Comparison of ENCODE assay signal across 1 cellular context in the genomic region with DNA sequence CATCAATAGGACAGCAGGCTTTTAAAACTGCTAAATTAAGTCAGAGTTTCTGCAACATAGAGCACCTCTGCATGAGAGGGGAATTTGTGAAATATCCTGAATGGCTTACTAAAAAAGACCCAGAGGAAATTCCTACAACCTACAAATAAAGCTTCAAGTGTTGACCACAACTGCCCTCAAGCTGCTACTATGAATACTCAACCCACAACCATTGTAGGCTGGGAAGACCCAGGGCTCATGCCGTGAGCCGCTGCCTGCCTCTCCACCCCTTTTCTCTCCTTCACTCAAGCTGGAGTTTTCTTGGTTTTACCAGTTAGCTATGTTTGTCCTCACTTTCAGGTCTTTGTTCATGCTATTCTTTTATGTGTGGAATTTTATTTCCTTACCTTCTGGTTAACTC.
TF ChIP-seq lines count a peak whose summit lies in the region.

No MANE protein-coding gene starts in this region.

TF ChIP-seq in GM23338, 12 proteins besides CTCF, POLR2A, EP300 and RAD21 (continued from another document):
- TF ChIP-seq, protein P1, sequence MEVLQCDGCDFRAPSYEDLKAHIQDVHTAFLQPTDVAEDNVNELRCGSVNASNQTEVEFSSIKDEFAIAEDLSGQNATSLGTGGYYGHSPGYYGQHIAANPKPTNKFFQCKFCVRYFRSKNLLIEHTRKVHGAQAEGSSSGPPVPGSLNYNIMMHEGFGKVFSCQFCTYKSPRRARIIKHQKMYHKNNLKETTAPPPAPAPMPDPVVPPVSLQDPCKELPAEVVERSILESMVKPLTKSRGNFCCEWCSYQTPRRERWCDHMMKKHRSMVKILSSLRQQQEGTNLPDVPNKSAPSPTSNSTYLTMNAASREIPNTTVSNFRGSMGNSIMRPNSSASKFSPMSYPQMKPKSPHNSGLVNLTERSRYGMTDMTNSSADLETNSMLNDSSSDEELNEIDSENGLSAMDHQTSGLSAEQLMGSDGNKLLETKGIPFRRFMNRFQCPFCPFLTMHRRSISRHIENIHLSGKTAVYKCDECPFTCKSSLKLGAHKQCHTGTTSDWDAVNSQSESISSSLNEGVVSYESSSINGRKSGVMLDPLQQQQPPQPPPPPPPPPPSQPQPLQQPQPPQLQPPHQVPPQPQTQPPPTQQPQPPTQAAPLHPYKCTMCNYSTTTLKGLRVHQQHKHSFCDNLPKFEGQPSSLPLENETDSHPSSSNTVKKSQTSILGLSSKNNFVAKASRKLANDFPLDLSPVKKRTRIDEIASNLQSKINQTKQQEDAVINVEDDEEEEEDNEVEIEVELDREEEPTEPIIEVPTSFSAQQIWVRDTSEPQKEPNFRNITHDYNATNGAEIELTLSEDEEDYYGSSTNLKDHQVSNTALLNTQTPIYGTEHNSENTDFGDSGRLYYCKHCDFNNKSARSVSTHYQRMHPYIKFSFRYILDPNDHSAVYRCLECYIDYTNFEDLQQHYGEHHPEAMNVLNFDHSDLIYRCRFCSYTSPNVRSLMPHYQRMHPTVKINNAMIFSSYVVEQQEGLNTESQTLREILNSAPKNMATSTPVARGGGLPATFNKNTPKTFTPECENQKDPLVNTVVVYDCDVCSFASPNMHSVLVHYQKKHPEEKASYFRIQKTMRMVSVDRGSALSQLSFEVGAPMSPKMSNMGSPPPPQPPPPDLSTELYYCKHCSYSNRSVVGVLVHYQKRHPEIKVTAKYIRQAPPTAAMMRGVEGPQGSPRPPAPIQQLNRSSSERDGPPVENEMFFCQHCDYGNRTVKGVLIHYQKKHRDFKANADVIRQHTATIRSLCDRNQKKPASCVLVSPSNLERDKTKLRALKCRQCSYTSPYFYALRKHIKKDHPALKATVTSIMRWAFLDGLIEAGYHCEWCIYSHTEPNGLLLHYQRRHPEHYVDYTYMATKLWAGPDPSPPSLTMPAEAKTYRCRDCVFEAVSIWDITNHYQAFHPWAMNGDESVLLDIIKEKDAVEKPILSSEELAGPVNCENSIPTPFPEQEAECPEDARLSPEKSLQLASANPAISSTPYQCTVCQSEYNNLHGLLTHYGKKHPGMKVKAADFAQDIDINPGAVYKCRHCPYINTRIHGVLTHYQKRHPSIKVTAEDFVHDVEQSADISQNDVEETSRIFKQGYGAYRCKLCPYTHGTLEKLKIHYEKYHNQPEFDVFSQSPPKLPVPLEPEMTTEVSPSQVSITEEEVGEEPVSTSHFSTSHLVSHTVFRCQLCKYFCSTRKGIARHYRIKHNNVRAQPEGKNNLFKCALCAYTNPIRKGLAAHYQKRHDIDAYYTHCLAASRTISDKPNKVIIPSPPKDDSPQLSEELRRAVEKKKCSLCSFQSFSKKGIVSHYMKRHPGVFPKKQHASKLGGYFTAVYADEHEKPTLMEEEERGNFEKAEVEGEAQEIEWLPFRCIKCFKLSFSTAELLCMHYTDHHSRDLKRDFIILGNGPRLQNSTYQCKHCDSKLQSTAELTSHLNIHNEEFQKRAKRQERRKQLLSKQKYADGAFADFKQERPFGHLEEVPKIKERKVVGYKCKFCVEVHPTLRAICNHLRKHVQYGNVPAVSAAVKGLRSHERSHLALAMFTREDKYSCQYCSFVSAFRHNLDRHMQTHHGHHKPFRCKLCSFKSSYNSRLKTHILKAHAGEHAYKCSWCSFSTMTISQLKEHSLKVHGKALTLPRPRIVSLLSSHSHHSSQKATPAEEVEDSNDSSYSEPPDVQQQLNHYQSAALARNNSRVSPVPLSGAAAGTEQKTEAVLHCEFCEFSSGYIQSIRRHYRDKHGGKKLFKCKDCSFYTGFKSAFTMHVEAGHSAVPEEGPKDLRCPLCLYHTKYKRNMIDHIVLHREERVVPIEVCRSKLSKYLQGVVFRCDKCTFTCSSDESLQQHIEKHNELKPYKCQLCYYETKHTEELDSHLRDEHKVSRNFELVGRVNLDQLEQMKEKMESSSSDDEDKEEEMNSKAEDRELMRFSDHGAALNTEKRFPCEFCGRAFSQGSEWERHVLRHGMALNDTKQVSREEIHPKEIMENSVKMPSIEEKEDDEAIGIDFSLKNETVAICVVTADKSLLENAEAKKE (CRISPR knock-in tag; IDR thresholded peaks at IDR 0.05): peak; percentile 89
- TF ChIP-seq, protein P2, sequence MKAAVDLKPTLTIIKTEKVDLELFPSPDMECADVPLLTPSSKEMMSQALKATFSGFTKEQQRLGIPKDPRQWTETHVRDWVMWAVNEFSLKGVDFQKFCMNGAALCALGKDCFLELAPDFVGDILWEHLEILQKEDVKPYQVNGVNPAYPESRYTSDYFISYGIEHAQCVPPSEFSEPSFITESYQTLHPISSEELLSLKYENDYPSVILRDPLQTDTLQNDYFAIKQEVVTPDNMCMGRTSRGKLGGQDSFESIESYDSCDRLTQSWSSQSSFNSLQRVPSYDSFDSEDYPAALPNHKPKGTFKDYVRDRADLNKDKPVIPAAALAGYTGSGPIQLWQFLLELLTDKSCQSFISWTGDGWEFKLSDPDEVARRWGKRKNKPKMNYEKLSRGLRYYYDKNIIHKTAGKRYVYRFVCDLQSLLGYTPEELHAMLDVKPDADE (IDR thresholded peaks at IDR 0.05): no peak
- TF ChIP-seq CREB1 (CRISPR knock-in tag; IDR thresholded peaks at IDR 0.05; ENCODE audit: low read depth): no peak
